17 cellular contexts compared by ENCODE assay signal in genomic region chr10:62844280-62845011, GRCh38. TPM values are rescaled to one million over a fixed set of nuclear protein-coding genes. Genes with fewer than 3 reads are reported as not detected.
DNase-seq lines count a peak whose midpoint lies in the region; ATAC-seq and TF ChIP-seq lines count a peak whose summit lies in the region.
"Had no signal": no experiment of that assay in that cellular context is flagged by ENCODE, and none has a peak within 500 bp of the region (broad histone marks: within the 10 kb centered on the region; RNA-seq: fewer than 3 reads in every experiment).

No MANE protein-coding gene starts in this region.

- H3K4me3 Mint-ChIP-seq in activated naive CD4-positive, alpha-beta T cell treated with anti-CD3 and anti-CD28 coated beads, Interleukin-2, amount 10 ng/mL, durations not matched to agents 7 days and 5 days, result no peak overlapping the region
- peak overlapping the region; percentile 45 for H3K4me3 Mint-ChIP-seq in activated T-helper 17 cell treated with anti-CD3 and anti-CD28 coated beads, Interleukin-2, amount 50 U/mL, for 72 hours
- H3K4me3 Mint-ChIP-seq in stimulated activated naive CD8-positive, alpha-beta T cell treated with anti-CD3 and anti-CD28 coated beads, Interleukin-15, amount 100 ng/mL, for 72 hours, result peak overlapping the region; percentile 7 to 62
- H3K4me3 Mint-ChIP-seq: HFFc6 had no signal

- peaks cover 21% of the 10 kb centered on the region for H3K9me3 Mint-ChIP-seq in activated naive CD4-positive, alpha-beta T cell treated with anti-CD3 and anti-CD28 coated beads, Interleukin-2, amount 10 ng/mL, durations not matched to agents 7 days and 5 days
- peaks cover 5% of the 10 kb centered on the region for H3K9me3 Mint-ChIP-seq in activated T-helper 17 cell treated with anti-CD3 and anti-CD28 coated beads, Interleukin-2, amount 50 U/mL, for 72 hours
- H3K9me3 Mint-ChIP-seq in stimulated activated naive CD8-positive, alpha-beta T cell treated with anti-CD3 and anti-CD28 coated beads, Interleukin-15, amount 100 ng/mL, for 72 hours, result peaks cover 5 to 22% of the 10 kb centered on the region in 2 donors

- H3K36me3 Mint-ChIP-seq in activated naive CD4-positive, alpha-beta T cell treated with anti-CD3 and anti-CD28 coated beads, Interleukin-2, amount 10 ng/mL, durations not matched to agents 7 days and 5 days, result no peaks in the 10 kb centered on the region
- H3K36me3 Mint-ChIP-seq in activated T-helper 17 cell treated with anti-CD3 and anti-CD28 coated beads, Interleukin-2, amount 50 U/mL, for 72 hours (ENCODE audit: low read depth), result no peaks in the 10 kb centered on the region

- peaks cover 27% of the 10 kb centered on the region for H3K27me3 Mint-ChIP-seq in activated naive CD4-positive, alpha-beta T cell treated with anti-CD3 and anti-CD28 coated beads, Interleukin-2, amount 10 ng/mL, durations not matched to agents 7 days and 5 days
- H3K27me3 Mint-ChIP-seq in activated T-helper 17 cell treated with anti-CD3 and anti-CD28 coated beads, Interleukin-2, amount 50 U/mL, for 72 hours, result peaks cover 32% of the 10 kb centered on the region
- H3K27me3 Mint-ChIP-seq in stimulated activated naive CD8-positive, alpha-beta T cell treated with anti-CD3 and anti-CD28 coated beads, Interleukin-15, amount 100 ng/mL, for 72 hours, result peaks cover 25% of the 10 kb centered on the region

- no peaks in the 10 kb centered on the region for H3K4me1 Mint-ChIP-seq in activated naive CD4-positive, alpha-beta T cell treated with anti-CD3 and anti-CD28 coated beads, Interleukin-2, amount 10 ng/mL, durations not matched to agents 7 days and 5 days
- peaks cover 12% of the 10 kb centered on the region for H3K4me1 Mint-ChIP-seq in activated T-helper 17 cell treated with anti-CD3 and anti-CD28 coated beads, Interleukin-2, amount 50 U/mL, for 72 hours
- peaks cover 20% of the 10 kb centered on the region for H3K4me1 Mint-ChIP-seq in stimulated activated naive CD8-positive, alpha-beta T cell treated with anti-CD3 and anti-CD28 coated beads, Interleukin-15, amount 100 ng/mL, for 72 hours

- TF ChIP-seq POLR2A in GM18505 (IDR thresholded peaks at IDR 0.05; ENCODE audit: borderline replicate concordance, extremely low read depth, insufficient read depth, insufficient read length), result no peak

- CTCF ChIA-PET in activated naive CD4-positive, alpha-beta T cell treated with anti-CD3 and anti-CD28 coated beads, Interleukin-2, amount 10 ng/mL, durations not matched to agents 7 days and 5 days (lab: Charles Lee), result no interaction called here

- peak; percentile 90 for ATAC-seq in activated T-helper 17 cell treated with anti-CD3 and anti-CD28 coated beads, Interleukin-2, amount 50 U/mL, for 72 hours (replicated peaks)
- ATAC-seq in stimulated activated naive CD8-positive, alpha-beta T cell treated with anti-CD3 and anti-CD28 coated beads, Interleukin-15, amount 100 ng/mL, for 72 hours, result peak; percentile 78
- ATAC-seq in GM18505 (IDR thresholded peaks at IDR 0.05; ENCODE audit: unreplicated experiment), result no peak
- ATAC-seq: HepG2 had no signal

- no peak overlapping the region for H3K27ac Mint-ChIP-seq in activated naive CD4-positive, alpha-beta T cell treated with anti-CD3 and anti-CD28 coated beads, Interleukin-2, amount 10 ng/mL, durations not matched to agents 7 days and 5 days
- peak overlapping the region; percentile 83 for H3K27ac Mint-ChIP-seq in activated T-helper 17 cell treated with anti-CD3 and anti-CD28 coated beads, Interleukin-2, amount 50 U/mL, for 72 hours
- H3K27ac Mint-ChIP-seq in stimulated activated naive CD8-positive, alpha-beta T cell treated with anti-CD3 and anti-CD28 coated beads, Interleukin-15, amount 100 ng/mL, for 72 hours, result no peak overlapping the region
- H3K27ac Mint-ChIP-seq: HFFc6 had no signal

- DNase-seq in activated naive CD4-positive, alpha-beta T cell treated with Interleukin-2 at 50 U/mL for 16 hours, result peak; percentile 20
- no peak for DNase-seq in activated naive CD4-positive, alpha-beta T cell treated with anti-CD3 and anti-CD28 coated beads, Interleukin-2, amount 10 ng/mL, durations not matched to agents 7 days and 5 days
- DNase-seq in stimulated activated CD4-positive, alpha-beta T cell treated with anti-CD3 and anti-CD28 coated beads, Interleukin-15, amount 100 ng/mL, for 24 hours, result peak; percentile 51
- DNase-seq in stimulated activated naive CD8-positive, alpha-beta T cell treated with anti-CD3 and anti-CD28 coated beads, Interleukin-15, amount 100 ng/mL, for 72 hours, result peak in 1 of 2 donors; percentile 22
- DNase-seq in RPMI8226 (no peak), iPS-NIHi7 (ENCODE audit: extremely low spot score) (no peak)
- DNase-seq: DMS 273 treated with DMSO at 0.1 percent for 48 hours; effector CD4-positive, alpha-beta T cell; erythroblast; HFFc6; NCI-H1105 treated with DMSO at 0.1 percent for 48 hours; NCI-H2107; NCI-H524 treated with DMSO at 0.1 percent for 48 hours had no signal

RNA-seq across cellular contexts. Expression of gene EGR2, which starts 28.3 kb away (rescaled TPM):
- 10 to 100 TPM in 1 of 2 donors, 1 to 10 TPM in 1; 5.5 to 94.4 TPM for total RNA-seq in activated T-helper 17 cell treated with anti-CD3 and anti-CD28 coated beads, Interleukin-2, amount 50 U/mL, for 72 hours
- total RNA-seq: G401 had no signal

RNA-seq across cellular contexts. Expression of gene ADO, which starts 39.9 kb away (rescaled TPM):
- total RNA-seq in activated T-helper 17 cell treated with anti-CD3 and anti-CD28 coated beads, Interleukin-2, amount 50 U/mL, for 72 hours, result 10 to 100 TPM; 11.5 to 15.4 TPM

Comparison
In these comparisons a context has a peak if more than half of its experiments do, and no peak if none do; other contexts are left out.
1. DNase-seq: peak in activated naive CD4-positive, alpha-beta T cell treated with Interleukin-2 at 50 U/mL for 16 hours (single experiment) and stimulated activated CD4-positive, alpha-beta T cell treated with anti-CD3 and anti-CD28 coated beads, Interleukin-15, amount 100 ng/mL, for 24 hours (single experiment); none in activated naive CD4-positive, alpha-beta T cell treated with anti-CD3 and anti-CD28 coated beads, Interleukin-2, amount 10 ng/mL, durations not matched to agents 7 days and 5 days (single experiment), RPMI8226 (single experiment) and iPS-NIHi7 (single experiment).